ENCODE assay signal across 8 cellular contexts in genomic region chr17:61399131-61400057, GRCh38. TPM values are rescaled to one million over a fixed set of nuclear protein-coding genes. Genes with fewer than 3 reads are reported as not detected.
A peak's percentile ranks its signal among the peaks of the same experiment; 100 is the strongest.
DNase-seq lines count a peak whose midpoint lies in the region; ATAC-seq, FAIRE-seq and TF ChIP-seq lines count a peak whose summit lies in the region.

Gene TBX2 (plus strand): TSS chr17:61399843. CDS start chr17:61400177, 334 bp downstream.

- ATAC-seq in left lobe of liver, result peak; percentile 56
- no peak for ATAC-seq in GM21423 (IDR thresholded peaks at IDR 0.05; ENCODE audit: unreplicated experiment)
- no peak for ATAC-seq in HG02678 (IDR thresholded peaks at IDR 0.05; ENCODE audit: unreplicated experiment)

- H3K27me3 ChIP-seq in stomach smooth muscle (ENCODE audit: control insufficient read depth in 1 of 2, insufficient read depth in 2 of 2, low read length in 2 of 2), result peaks cover 60 to 83% of the 10 kb centered on the region in 2 donors

- peak within 1 kb of the TSS; percentile 16 for H3K27ac ChIP-seq in caudate nucleus (ENCODE audit: low read depth, low read length)
- H3K27ac ChIP-seq in stomach smooth muscle (ENCODE audit: low read length), result no peak within 1 kb of the TSS

- no peak within 1 kb of the TSS for H3K9ac ChIP-seq in stomach smooth muscle (ENCODE audit: low read length in 2 of 2)

- DNase-seq in GM20000 (ENCODE audit: low spot score) (peak; percentile 61), NCI-H460 (ENCODE audit: extremely low read depth, low read depth) (peak; percentile 88), caudate nucleus (lab: John Stamatoyannopoulos, UW) (no peak), left lobe of liver (ENCODE audit: low spot score) (peak; percentile 72), urothelium cell line (ENCODE audit: low spot score) (no peak)

- no peak for TF ChIP-seq CTCF in GM20000 (IDR thresholded peaks at IDR 0.05; ENCODE audit: extremely low read depth, missing control alignments)

- H3K4me1 ChIP-seq in stomach smooth muscle (ENCODE audit: control insufficient read depth, insufficient read depth, low read length), result peaks cover 53% of the 10 kb centered on the region

- no peaks in the 10 kb centered on the region for H3K36me3 ChIP-seq in stomach smooth muscle (ENCODE audit: control insufficient read depth in 2 of 2, insufficient read depth in 2 of 2, low read length in 2 of 2)

- no peaks in the 10 kb centered on the region for H3K9me3 ChIP-seq in stomach smooth muscle (ENCODE audit: control insufficient read depth in 2 of 2, low read length in 2 of 2)

- FAIRE-seq in urothelium cell line (lab: Jason Lieb, UNC), result no peak

- peak within 1 kb of the TSS; percentile 31 to 67 for H3K4me3 ChIP-seq in stomach smooth muscle (ENCODE audit: low read length in 2 of 2)

RNA-seq across cellular contexts. Expression of gene TBX2, which starts in this region (rescaled TPM):
- total RNA-seq in NCI-H460 (2014; rRNA removed; shearing (Covaris generic)), result 9.9 and 11.1 TPM in 2 replicates
- polyA plus RNA-seq in NCI-H460 (2014; cell fraction: nucleus; rRNA removed), result 10.1 and 11.7 TPM in 2 replicates
- total RNA-seq in left lobe of liver, result 7.4 TPM

Comparison
In these comparisons a context has a peak if more than half of its experiments do, and no peak if none do; other contexts are left out.
1. DNase-seq: peak in GM20000 (single experiment), NCI-H460 (single experiment) and left lobe of liver (single experiment); none in caudate nucleus (0 of 61) and urothelium cell line (single experiment).